ENCODE assay signal across 8 cellular contexts in the genomic region with DNA sequence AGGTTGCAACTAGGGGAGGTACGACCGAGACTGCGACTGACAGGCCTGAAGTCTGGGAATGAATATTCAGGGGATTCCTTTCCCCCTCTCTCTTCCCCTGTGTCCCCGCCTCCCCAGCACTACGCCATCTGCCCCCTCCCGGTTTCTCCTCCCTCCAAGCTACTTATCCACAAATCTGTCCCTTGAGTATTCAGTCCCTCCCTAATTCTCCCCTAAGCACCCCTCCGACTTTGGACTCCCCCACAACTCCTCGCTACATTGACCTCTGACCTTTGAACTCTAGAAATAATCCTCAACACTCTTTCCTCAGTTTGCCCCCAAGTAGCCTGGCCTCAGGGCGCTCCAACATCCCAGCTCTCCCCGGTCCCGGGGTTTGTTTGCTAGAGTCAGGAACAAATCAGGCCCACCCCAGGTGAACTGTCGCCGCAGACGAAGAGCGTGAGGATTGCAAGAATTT. TPM values are rescaled to one million over a fixed set of nuclear protein-coding genes. Genes with fewer than 3 reads are reported as not detected.
DNase-seq lines count a peak whose midpoint lies in the region; ATAC-seq lines count a peak whose summit lies in the region.

No MANE protein-coding gene starts in this region.

- peak overlapping the region; percentile 92 for H3K27ac Mint-ChIP-seq in activated CD4-positive, alpha-beta T cell treated with anti-CD3 and anti-CD28 coated beads, Interleukin-2, amount 10 ng/mL, durations not matched to agents 7 days and 5 days

- H3K4me1 Mint-ChIP-seq in activated CD4-positive, alpha-beta T cell treated with anti-CD3 and anti-CD28 coated beads, Interleukin-2, amount 10 ng/mL, durations not matched to agents 7 days and 5 days: peaks cover 66% of the 10 kb centered on the region

- DNase-seq in activated CD4-positive, alpha-beta T cell treated with anti-CD3 and anti-CD28 coated beads, Interleukin-2, amount 10 ng/mL, durations not matched to agents 7 days and 5 days: no peak
- no peak for DNase-seq in activated CD4-positive, alpha-beta T cell treated with anti-CD3 and anti-CD28 coated beads for 4 hours
- DNase-seq in NCI-H146 treated with DMSO at 0.1 percent for 48 hours (lab: John Stamatoyannopoulos, UW; ENCODE audit: unreplicated experiment) (peak; percentile 37), anterior cingulate cortex (lab: John Stamatoyannopoulos, UW) (peak in 43 of 58 donors; percentile 30 to 81 (median 61)), hypothalamus (lab: John Stamatoyannopoulos, UW) (peak in 35 of 51 donors; percentile 16 to 92 (median 50)), renal cortical epithelial cell (ENCODE audit: low read depth) (peak; percentile 43)

- peak overlapping the region; percentile 93 for H3K4me3 Mint-ChIP-seq in activated CD4-positive, alpha-beta T cell treated with anti-CD3 and anti-CD28 coated beads, Interleukin-2, amount 10 ng/mL, durations not matched to agents 7 days and 5 days

- H3K27me3 Mint-ChIP-seq in activated CD4-positive, alpha-beta T cell treated with anti-CD3 and anti-CD28 coated beads, Interleukin-2, amount 10 ng/mL, durations not matched to agents 7 days and 5 days: no peaks in the 10 kb centered on the region

- POLR2A ChIA-PET in activated CD4-positive, alpha-beta T cell treated with anti-CD3 and anti-CD28 coated beads, Interleukin-2, amount 10 ng/mL, durations not matched to agents 7 days and 5 days (lab: Charles Lee): no interaction called here

- ATAC-seq in HG03342 (IDR thresholded peaks at IDR 0.05; ENCODE audit: unreplicated experiment) (no peak), HG02588 (IDR thresholded peaks at IDR 0.05; ENCODE audit: unreplicated experiment) (no peak)

- H3K36me3 Mint-ChIP-seq in activated CD4-positive, alpha-beta T cell treated with anti-CD3 and anti-CD28 coated beads, Interleukin-2, amount 10 ng/mL, durations not matched to agents 7 days and 5 days (ENCODE audit: low read depth): peaks cover 69% of the 10 kb centered on the region

- CTCF ChIA-PET in activated CD4-positive, alpha-beta T cell treated with anti-CD3 and anti-CD28 coated beads, Interleukin-2, amount 10 ng/mL, durations not matched to agents 7 days and 5 days (lab: Charles Lee): interaction anchor here (1.2 to 3.4 kb wide), 3 partner anchors 9 to 84 kb away, joined by 3 to 13 read pairs (median 5); a partner anchor contains a TSS

- no peaks in the 10 kb centered on the region for H3K9me3 Mint-ChIP-seq in activated CD4-positive, alpha-beta T cell treated with anti-CD3 and anti-CD28 coated beads, Interleukin-2, amount 10 ng/mL, durations not matched to agents 7 days and 5 days

RNA-seq across cellular contexts. Expression of a gene that starts 0.4 kb away (rescaled TPM):
- total RNA-seq in activated CD4-positive, alpha-beta T cell treated with anti-CD3 and anti-CD28 coated beads, Interleukin-2, amount 10 ng/mL, durations not matched to agents 7 days and 5 days: 1 to 10 TPM; 4.0 to 4.9 TPM
- total RNA-seq in renal cortical epithelial cell: 5.8 and 7.5 TPM in 2 replicates

RNA-seq across cellular contexts. Expression of a gene that starts 0.6 kb away (rescaled TPM):
- 10 to 100 TPM; 63.7 to 70.9 TPM for total RNA-seq in activated CD4-positive, alpha-beta T cell treated with anti-CD3 and anti-CD28 coated beads, Interleukin-2, amount 10 ng/mL, durations not matched to agents 7 days and 5 days
- total RNA-seq in renal cortical epithelial cell: 16.8 and 20.0 TPM in 2 replicates

RNA-seq across cellular contexts. Expression of a gene that starts 8.9 kb away (rescaled TPM):
- 10 to 100 TPM; 33.7 to 38.4 TPM for total RNA-seq in activated CD4-positive, alpha-beta T cell treated with anti-CD3 and anti-CD28 coated beads, Interleukin-2, amount 10 ng/mL, durations not matched to agents 7 days and 5 days
- not detected in 2 replicates for total RNA-seq in renal cortical epithelial cell

RNA-seq across cellular contexts. Expression of a gene that starts 10.5 kb away (rescaled TPM):
- total RNA-seq in activated CD4-positive, alpha-beta T cell treated with anti-CD3 and anti-CD28 coated beads, Interleukin-2, amount 10 ng/mL, durations not matched to agents 7 days and 5 days: 1 to 10 TPM; 2.0 to 2.7 TPM
- total RNA-seq in renal cortical epithelial cell: not detected in 2 replicates

RNA-seq across cellular contexts. Expression of a gene that starts 18.9 kb away (rescaled TPM):
- total RNA-seq in activated CD4-positive, alpha-beta T cell treated with anti-CD3 and anti-CD28 coated beads, Interleukin-2, amount 10 ng/mL, durations not matched to agents 7 days and 5 days: 1 to 10 TPM; 3.8 TPM
- 8.4 TPM in 1 of 2 replicates, not detected in the other for total RNA-seq in renal cortical epithelial cell

Comparison
In these comparisons a context has a peak if more than half of its experiments do, and no peak if none do; other contexts are left out.
1. DNase-seq: peak in NCI-H146 treated with DMSO at 0.1 percent for 48 hours (single experiment), anterior cingulate cortex (43 of 58), hypothalamus (35 of 51) and renal cortical epithelial cell (single experiment); none in activated CD4-positive, alpha-beta T cell treated with anti-CD3 and anti-CD28 coated beads, Interleukin-2, amount 10 ng/mL, durations not matched to agents 7 days and 5 days (single experiment) and activated CD4-positive, alpha-beta T cell treated with anti-CD3 and anti-CD28 coated beads for 4 hours (0 of 2).
2. RNA of a gene that starts 8.9 kb away (total RNA-seq): 33.7 to 38.4 TPM in activated CD4-positive, alpha-beta T cell treated with anti-CD3 and anti-CD28 coated beads, Interleukin-2, amount 10 ng/mL, durations not matched to agents 7 days and 5 days; not detected in renal cortical epithelial cell; every median in the first group is over 10 times any median in the second.